In the genomic region with DNA sequence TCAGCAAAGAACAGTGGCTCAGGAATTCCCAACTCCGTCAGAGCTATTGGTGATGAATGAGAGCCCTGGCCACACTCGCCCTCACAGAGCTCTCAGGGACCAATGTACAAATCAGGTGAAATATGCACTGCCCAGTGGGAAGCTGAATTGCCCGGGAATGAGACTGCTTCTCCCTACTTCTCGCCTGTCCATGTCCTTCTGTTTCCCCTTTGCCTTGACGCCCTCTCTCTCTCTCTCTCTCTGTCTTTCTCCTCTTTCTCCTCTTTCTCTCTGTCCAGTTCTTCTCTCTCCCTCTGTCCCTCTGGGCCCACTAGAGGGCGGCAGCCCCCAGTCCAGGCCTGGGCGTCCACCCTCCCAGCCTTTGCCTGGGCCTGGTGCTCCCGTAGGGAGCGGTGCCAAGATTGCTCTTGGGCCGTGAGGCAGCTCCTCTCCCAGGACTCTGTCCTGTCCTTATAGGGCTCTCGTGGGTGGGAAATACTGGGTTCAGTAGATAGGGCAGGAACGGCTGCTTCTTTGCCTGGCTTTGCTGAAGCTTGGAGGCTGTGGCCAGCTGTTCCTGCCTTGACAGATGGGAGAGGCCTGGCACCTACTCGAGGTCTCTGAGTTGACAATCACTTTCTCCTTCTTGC, we compare ENCODE assay signal across 1 cellular context.
TF ChIP-seq lines count a peak whose summit lies in the region.

No MANE protein-coding gene starts in this region.

TF ChIP-seq in HepG2, 621 proteins besides CTCF, POLR2A, EP300 and RAD21 (continued from another document and continues in another):
- TF ChIP-seq, protein P1, sequence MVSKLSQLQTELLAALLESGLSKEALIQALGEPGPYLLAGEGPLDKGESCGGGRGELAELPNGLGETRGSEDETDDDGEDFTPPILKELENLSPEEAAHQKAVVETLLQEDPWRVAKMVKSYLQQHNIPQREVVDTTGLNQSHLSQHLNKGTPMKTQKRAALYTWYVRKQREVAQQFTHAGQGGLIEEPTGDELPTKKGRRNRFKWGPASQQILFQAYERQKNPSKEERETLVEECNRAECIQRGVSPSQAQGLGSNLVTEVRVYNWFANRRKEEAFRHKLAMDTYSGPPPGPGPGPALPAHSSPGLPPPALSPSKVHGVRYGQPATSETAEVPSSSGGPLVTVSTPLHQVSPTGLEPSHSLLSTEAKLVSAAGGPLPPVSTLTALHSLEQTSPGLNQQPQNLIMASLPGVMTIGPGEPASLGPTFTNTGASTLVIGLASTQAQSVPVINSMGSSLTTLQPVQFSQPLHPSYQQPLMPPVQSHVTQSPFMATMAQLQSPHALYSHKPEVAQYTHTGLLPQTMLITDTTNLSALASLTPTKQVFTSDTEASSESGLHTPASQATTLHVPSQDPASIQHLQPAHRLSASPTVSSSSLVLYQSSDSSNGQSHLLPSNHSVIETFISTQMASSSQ (IDR thresholded peaks at IDR 0.05; ENCODE audit: low read depth), result no peak
- TF ChIP-seq, protein P1 (CRISPR knock-in tag; IDR thresholded peaks at IDR 0.05; ENCODE audit: borderline replicate concordance), result peak; percentile 21; the same call in 1 of the 2 replicates
- TF ChIP-seq FIP1L1 (IDR thresholded peaks at IDR 0.05; ENCODE audit: borderline replicate concordance, insufficient read depth, low read depth, low read length) (no peak), KDM5A (IDR thresholded peaks at IDR 0.05; ENCODE audit: borderline replicate concordance, low read length) (no peak), PBX3 (CRISPR knock-in tag; IDR thresholded peaks at IDR 0.05; ENCODE audit: borderline replicate concordance) (no peak), PHF20 (CRISPR knock-in tag; IDR thresholded peaks at IDR 0.05) (no peak), ZIK1 (CRISPR knock-in tag; IDR thresholded peaks at IDR 0.05; ENCODE audit: borderline replicate concordance, low read depth) (0 out of 2 replicates have a peak, but pooled peaks have one; percentile 59), PPARG (CRISPR knock-in tag; conservative IDR thresholded peaks at IDR 0.05) (no peak; the same call in 1 of the 2 replicates), NFKBIZ (CRISPR knock-in tag; IDR thresholded peaks at IDR 0.05) (peak; percentile 34; the same call in 1 of the 2 replicates), ZFP91 (CRISPR knock-in tag; IDR thresholded peaks at IDR 0.05; ENCODE audit: borderline replicate concordance) (peak; percentile 67; the same call in 1 of the 2 replicates), RXRB (CRISPR knock-in tag; IDR thresholded peaks at IDR 0.05; ENCODE audit: borderline replicate concordance) (peak; percentile 49; the same call in 1 of the 2 replicates), ZBTB46 (CRISPR knock-in tag; IDR thresholded peaks at IDR 0.05; ENCODE audit: borderline replicate concordance) (no peak), ZNF670 (CRISPR knock-in tag; IDR thresholded peaks at IDR 0.05; ENCODE audit: borderline replicate concordance) (peak; percentile 40; the same call in 1 of the 2 replicates), CCAR2 (optimal IDR thresholded peaks at IDR 0.05; ENCODE audit: low read depth, low read length) (no peak), ZNF468 (CRISPR knock-in tag; IDR thresholded peaks at IDR 0.05) (0 out of 2 replicates have a peak, but pooled peaks have one; percentile 63), HMG20B (CRISPR knock-in tag; conservative IDR thresholded peaks at IDR 0.05) (no peak), RARA (CRISPR knock-in tag; IDR thresholded peaks at IDR 0.05) (0 out of 2 replicates have a peak, but pooled peaks have one; percentile 6), ZFP37 (CRISPR knock-in tag; IDR thresholded peaks at IDR 0.05; ENCODE audit: borderline replicate concordance) (no peak), NR0B2 (CRISPR knock-in tag; IDR thresholded peaks at IDR 0.05) (no peak), FOXM1 (CRISPR knock-in tag; IDR thresholded peaks at IDR 0.05) (no peak), DDIT3 (CRISPR knock-in tag; IDR thresholded peaks at IDR 0.05) (no peak), ZNF142 (CRISPR knock-in tag; IDR thresholded peaks at IDR 0.05) (no peak), SYNCRIP (IDR thresholded peaks at IDR 0.05; ENCODE audit: insufficient read depth, low read depth, low read length) (no peak), ZNF768 (CRISPR knock-in tag; IDR thresholded peaks at IDR 0.05) (peak; percentile 50; the same call in 1 of the 2 replicates), PHF8 (CRISPR knock-in tag; IDR thresholded peaks at IDR 0.05) (peak; percentile 62), REPIN1 (CRISPR knock-in tag; IDR thresholded peaks at IDR 0.05; ENCODE audit: borderline replicate concordance, low read depth) (peak; percentile 81; the same call in 1 of the 2 replicates), MTA1 (CRISPR knock-in tag; IDR thresholded peaks at IDR 0.05; ENCODE audit: borderline replicate concordance) (peak; percentile 25; the same call in 1 of the 2 replicates), ZNF816 (CRISPR knock-in tag; IDR thresholded peaks at IDR 0.05; ENCODE audit: borderline replicate concordance) (0 out of 2 replicates have a peak, but pooled peaks have one; percentile 45), ZNF260 (CRISPR knock-in tag; IDR thresholded peaks at IDR 0.05; ENCODE audit: borderline replicate concordance, low read depth) (no peak), SPEN (CRISPR knock-in tag; IDR thresholded peaks at IDR 0.05; ENCODE audit: low read depth) (peak; percentile 63; the same call in 1 of the 2 replicates), ZNF333 (CRISPR knock-in tag; IDR thresholded peaks at IDR 0.05; ENCODE audit: borderline replicate concordance) (no peak), KDM6A (CRISPR knock-in tag; IDR thresholded peaks at IDR 0.05; ENCODE audit: low read depth) (no peak), ZNF766 (CRISPR knock-in tag; IDR thresholded peaks at IDR 0.05; ENCODE audit: borderline replicate concordance) (peak; percentile 72; the same call in 1 of the 2 replicates), ZNF33B (CRISPR knock-in tag; IDR thresholded peaks at IDR 0.05) (peak; percentile 94; the same call in 1 of the 2 replicates), ZNF780A (CRISPR knock-in tag; IDR thresholded peaks at IDR 0.05) (no peak)
- TF ChIP-seq, protein P2, sequence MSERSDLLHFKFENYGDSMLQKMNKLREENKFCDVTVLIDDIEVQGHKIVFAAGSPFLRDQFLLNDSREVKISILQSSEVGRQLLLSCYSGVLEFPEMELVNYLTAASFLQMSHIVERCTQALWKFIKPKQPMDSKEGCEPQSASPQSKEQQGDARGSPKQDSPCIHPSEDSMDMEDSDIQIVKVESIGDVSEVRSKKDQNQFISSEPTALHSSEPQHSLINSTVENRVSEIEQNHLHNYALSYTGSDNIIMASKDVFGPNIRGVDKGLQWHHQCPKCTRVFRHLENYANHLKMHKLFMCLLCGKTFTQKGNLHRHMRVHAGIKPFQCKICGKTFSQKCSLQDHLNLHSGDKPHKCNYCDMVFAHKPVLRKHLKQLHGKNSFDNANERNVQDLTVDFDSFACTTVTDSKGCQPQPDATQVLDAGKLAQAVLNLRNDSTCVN (CRISPR knock-in tag; IDR thresholded peaks at IDR 0.05; ENCODE audit: borderline replicate concordance), result peak; percentile 43; the same call in 1 of the 2 replicates
- TF ChIP-seq, protein P3, sequence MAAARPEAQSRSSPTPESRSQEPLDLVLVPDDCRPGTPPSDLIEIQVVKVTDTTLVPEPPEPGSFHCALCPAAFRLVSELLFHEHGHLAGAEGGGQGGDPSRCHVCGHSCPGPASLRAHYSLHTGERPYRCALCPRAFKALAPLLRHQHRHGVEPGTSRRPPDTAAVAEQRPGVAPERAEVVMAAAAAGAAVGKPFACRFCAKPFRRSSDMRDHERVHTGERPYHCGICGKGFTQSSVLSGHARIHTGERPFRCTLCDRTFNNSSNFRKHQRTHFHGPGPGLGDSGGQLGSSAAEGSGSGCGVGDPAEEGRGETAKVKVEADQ (CRISPR knock-in tag; IDR thresholded peaks at IDR 0.05; ENCODE audit: borderline replicate concordance), result peak; percentile 42; the same call in 1 of the 2 replicates
- TF ChIP-seq, protein P4, sequence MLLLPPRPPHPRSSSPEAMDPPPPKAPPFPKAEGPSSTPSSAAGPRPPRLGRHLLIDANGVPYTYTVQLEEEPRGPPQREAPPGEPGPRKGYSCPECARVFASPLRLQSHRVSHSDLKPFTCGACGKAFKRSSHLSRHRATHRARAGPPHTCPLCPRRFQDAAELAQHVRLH (CRISPR knock-in tag; IDR thresholded peaks at IDR 0.05; ENCODE audit: borderline replicate concordance, low read depth), result peak; percentile 70; the same call in 1 of the 2 replicates
